2 cellular contexts compared by ENCODE assay signal in genomic region chr10:93063217-93063976, GRCh38.
TF ChIP-seq lines count a peak whose summit lies in the region.

No MANE protein-coding gene starts in this region.

TF ChIP-seq in GM23338, 12 proteins besides CTCF, POLR2A, EP300 and RAD21:
- no peak for TF ChIP-seq EZH2phosphoT487 (IDR thresholded peaks at IDR 0.05; ENCODE audit: unreplicated experiment)
- peak; percentile 97 for TF ChIP-seq EZH2 (IDR thresholded peaks at IDR 0.05; ENCODE audit: low read depth, unreplicated experiment)

TF ChIP-seq in HepG2, 621 proteins besides CTCF, POLR2A, EP300 and RAD21:
- TF ChIP-seq FOSL1 (CRISPR knock-in tag; IDR thresholded peaks at IDR 0.05; ENCODE audit: borderline replicate concordance), result no peak
- no peak for TF ChIP-seq NFKBIZ (CRISPR knock-in tag; IDR thresholded peaks at IDR 0.05)
- TF ChIP-seq PATZ1 (CRISPR knock-in tag; IDR thresholded peaks at IDR 0.05), result no peak
